17 cellular contexts compared by ENCODE assay signal in genomic region chr19:46503848-46504453, GRCh38. TPM values are rescaled to one million over a fixed set of nuclear protein-coding genes. Genes with fewer than 3 reads are reported as not detected.
"Had no signal": no experiment of that assay in that cellular context is flagged by ENCODE, and none has a peak within 500 bp of the region (broad histone marks: within the 10 kb centered on the region; RNA-seq: fewer than 3 reads in every experiment).

No MANE protein-coding gene starts in this region.

- ATAC-seq: left ventricle myocardium superior, pancreas had no signal

- H3K4me1 ChIP-seq: breast epithelium, pancreas, stomach, vagina had no signal

- H3K4me3 Mint-ChIP-seq: activated naive CD8-positive, alpha-beta T cell; neural crest cell had no signal

- H3K9me3 Mint-ChIP-seq: neural crest cell had no signal

- H3K27me3 ChIP-seq: breast epithelium, pancreas, vagina had no signal

- H3K27ac Mint-ChIP-seq: activated naive CD8-positive, alpha-beta T cell had no signal

- FAIRE-seq: colon, endothelial cell of umbilical vein, frontal cortex, keratinocyte, pancreas had no signal

- H3K9me3 ChIP-seq: breast epithelium, pancreas, vagina had no signal

- DNase-seq: activated CD4-positive, alpha-beta T cell treated with anti-CD3 and anti-CD28 coated beads, Interleukin-2, amount 50 U/mL, for 4 hours; activated CD4-positive, CD25-positive, alpha-beta regulatory T cell treated with anti-CD3 and anti-CD28 coated beads, Interleukin-2, amount 50 U/mL, for 72 hours; activated gamma-delta T cell; activated T-cell treated with anti-CD3 and anti-CD28 coated beads, Interleukin-2, amount 50 U/mL, for 1 hour; left ventricle myocardium superior; mesenchymal stem cell; pancreas; stomach had no signal

- H3K36me3 Mint-ChIP-seq: activated naive CD8-positive, alpha-beta T cell had no signal

- H3K27ac ChIP-seq: breast epithelium, pancreas, skin epidermis, stomach, vagina had no signal

RNA-seq across cellular contexts. Expression of gene PNMA8B, which starts 8.3 kb away (rescaled TPM):
- polyA plus RNA-seq: endothelial cell of umbilical vein, keratinocyte had no signal
